Comparison of ENCODE assay signal across 3 cellular contexts in genomic region chr17:78992542-78993212, GRCh38.
TF ChIP-seq lines count a peak whose summit lies in the region.

No MANE protein-coding gene starts in this region.

TF ChIP-seq in SK-N-SH treated with all-trans-retinoic acid at 6 μM for 48 hours, 23 proteins besides CTCF, POLR2A, EP300 and RAD21:
- no peak for TF ChIP-seq SNAI2 (CRISPR knock-in tag; IDR thresholded peaks at IDR 0.05)
- TF ChIP-seq RARB (CRISPR knock-in tag; IDR thresholded peaks at IDR 0.05), result no peak
- no peak for TF ChIP-seq ISL1 (CRISPR knock-in tag; IDR thresholded peaks at IDR 0.05)

TF ChIP-seq in SK-N-SH, 30 proteins besides CTCF, POLR2A, EP300 and RAD21:
- no peak for TF ChIP-seq POLR2AphosphoS5 (IDR thresholded peaks at IDR 0.05; ENCODE audit: low read depth, low read length)
- no peak for TF ChIP-seq SIN3A (IDR thresholded peaks at IDR 0.05; ENCODE audit: borderline replicate concordance, low read depth, low read length)
- no peak for TF ChIP-seq MEF2A (IDR thresholded peaks at IDR 0.05; ENCODE audit: borderline replicate concordance, low read depth)
- TF ChIP-seq RCOR1 (IDR thresholded peaks at IDR 0.05; ENCODE audit: low read length), result no peak
- no peak for TF ChIP-seq GABPA (IDR thresholded peaks at IDR 0.05; ENCODE audit: low read depth)
- no peak for TF ChIP-seq SMC3 (IDR thresholded peaks at IDR 0.05; ENCODE audit: low read depth, low read length)

TF ChIP-seq in HCT116, 20 proteins besides CTCF, POLR2A, EP300 and RAD21:
- no peak for TF ChIP-seq CBX3 (IDR thresholded peaks at IDR 0.05; ENCODE audit: low read depth)
- no peak for TF ChIP-seq EZH2phosphoT487 (IDR thresholded peaks at IDR 0.05; ENCODE audit: borderline replicate concordance)
- TF ChIP-seq JUND (IDR thresholded peaks at IDR 0.05), result no peak
- no peak for TF ChIP-seq REST (IDR thresholded peaks at IDR 0.05; ENCODE audit: low read depth)
